Comparison of ENCODE assay signal across 8 cellular contexts in genomic region chr2:201072201-201072530, GRCh38. TPM values are rescaled to one million over a fixed set of nuclear protein-coding genes. Genes with fewer than 3 reads are reported as not detected.
DNase-seq lines count a peak whose midpoint lies in the region; ATAC-seq, FAIRE-seq and TF ChIP-seq lines count a peak whose summit lies in the region.

No MANE protein-coding gene starts in this region.

- ATAC-seq in psoas muscle, result peak in 1 of 4 donors; percentile 5

- H3K9me2 ChIP-seq in OCI-LY1 (ENCODE audit: low read depth, low read length), result no peaks in the 10 kb centered on the region

- no peaks in the 10 kb centered on the region for H3K27me3 Mint-ChIP-seq in T-helper 2 cell treated with Interferon-gamma antibody and Interleukin-4, amounts not matched to agents 5 μg/mL and 100 μg/mL, for 36 hours (ENCODE audit: low read depth)

- peak overlapping the region; percentile 81 for H3K9ac ChIP-seq in OCI-LY1 (ENCODE audit: low read length)

- no peaks in the 10 kb centered on the region for H4K20me1 ChIP-seq in OCI-LY1 (ENCODE audit: insufficient read depth, low read length)

- H3K9me3 ChIP-seq in OCI-LY1 (ENCODE audit: low read length) (no peaks in the 10 kb centered on the region), psoas muscle (no peaks in the 10 kb centered on the region)

- peak overlapping the region; percentile 89 for H3K4me3 Mint-ChIP-seq in T-helper 2 cell treated with Interferon-gamma antibody and Interleukin-4, amounts not matched to agents 5 μg/mL and 100 μg/mL, for 36 hours

- no peaks in the 10 kb centered on the region for H3K9me3 Mint-ChIP-seq in T-helper 2 cell treated with Interferon-gamma antibody and Interleukin-4, amounts not matched to agents 5 μg/mL and 100 μg/mL, for 36 hours

- H3K36me3 Mint-ChIP-seq in T-helper 2 cell treated with Interferon-gamma antibody and Interleukin-4, amounts not matched to agents 5 μg/mL and 100 μg/mL, for 36 hours (ENCODE audit: low read depth), result peaks cover 4% of the 10 kb centered on the region

- H2AFZ ChIP-seq in OCI-LY1 (ENCODE audit: low read length), result no peak overlapping the region

- H3K27ac ChIP-seq in OCI-LY1 (ENCODE audit: low read depth, low read length, poor library complexity, severe bottlenecking) (peak overlapping the region; percentile 73), psoas muscle (peak overlapping the region; percentile 95)

- no peak for FAIRE-seq in frontal cortex (lab: Jason Lieb, UNC)

- intact Hi-C loops in psoas muscle (cut with DNase I), result loop anchor here (5.0 to 10.0 kb wide), 3 partner anchors 40 to 83 kb away; partner anchors contain the start of gene CFLAR (in 1 of the 2)

- no peaks in the 10 kb centered on the region for H3K36me3 ChIP-seq in OCI-LY1 (ENCODE audit: insufficient read depth, low read length)
- no peaks in the 10 kb centered on the region for H3K36me3 ChIP-seq in psoas muscle (ENCODE audit: insufficient read depth in 1 of 2, low read depth in 1 of 2)

- peak overlapping the region; percentile 90 for H3K4me3 ChIP-seq in OCI-LY1 (ENCODE audit: low read depth, low read length, poor library complexity, severe bottlenecking)
- peak overlapping the region; percentile 93 for H3K4me3 ChIP-seq in epithelial cell of proximal tubule (ENCODE audit: low read depth, low read length)
- peak overlapping the region; percentile 92 for H3K4me3 ChIP-seq in psoas muscle

- H3K79me2 ChIP-seq in OCI-LY1 (ENCODE audit: insufficient read depth, low read length), result peaks cover 78% of the 10 kb centered on the region

- no peak for TF ChIP-seq CTCF in OCI-LY1 (IDR thresholded peaks at IDR 0.05; ENCODE audit: low read length)
- TF ChIP-seq CTCF in epithelial cell of proximal tubule (conservative IDR thresholded peaks at IDR 0.05; ENCODE audit: low read depth, low read length), result no peak
- TF ChIP-seq CTCF in psoas muscle (IDR thresholded peaks at IDR 0.05), result no peak

- no peaks in the 10 kb centered on the region for H3K27me3 ChIP-seq in OCI-LY1 (ENCODE audit: insufficient read depth, low read length)
- H3K27me3 ChIP-seq in psoas muscle (ENCODE audit: insufficient read depth in 3 of 3, low read length in 2 of 3), result no peaks in the 10 kb centered on the region

- H3F3A ChIP-seq in OCI-LY1 (ENCODE audit: insufficient read depth, low read length), result no peaks in the 10 kb centered on the region

- peak overlapping the region; percentile 89 for H3K4me2 ChIP-seq in OCI-LY1 (ENCODE audit: low read length)

- H3K4me1 Mint-ChIP-seq in T-helper 2 cell treated with Interferon-gamma antibody and Interleukin-4, amounts not matched to agents 5 μg/mL and 100 μg/mL, for 36 hours (ENCODE audit: low read depth), result peaks cover 32% of the 10 kb centered on the region

- DNase-seq in T-helper 2 cell treated with Interferon-gamma antibody and Interleukin-4, amounts not matched to agents 5 μg/mL and 100 μg/mL, for 36 hours (ENCODE audit: low spot score), result no peak
- DNase-seq in T-helper 2 cell, result no peak
- DNase-seq in epithelial cell of proximal tubule (ENCODE audit: low read depth), result no peak
- no peak for DNase-seq in psoas muscle
- DNase-seq in frontal cortex (ENCODE audit: low spot score in 2 of 2), result no peak
- no peak for DNase-seq in GF-D8 (lab: John Stamatoyannopoulos, UW)
- DNase-seq in COLO829 (ENCODE audit: low spot score), result no peak

- H3K27ac Mint-ChIP-seq in T-helper 2 cell treated with Interferon-gamma antibody and Interleukin-4, amounts not matched to agents 5 μg/mL and 100 μg/mL, for 36 hours, result peak overlapping the region; percentile 88

- WGBS in psoas muscle, 3 donors, result 2 to 3% (median 3%) methylated on average over 5 of the region's 5 CpGs

- H3K4me1 ChIP-seq in OCI-LY1 (ENCODE audit: insufficient read depth, low read length, severe bottlenecking) (peaks cover 48% of the 10 kb centered on the region), psoas muscle (peaks cover 55% of the 10 kb centered on the region)

RNA-seq across cellular contexts. Expression of gene NDUFB3, which starts 0.4 kb away (rescaled TPM):
- total RNA-seq in epithelial cell of proximal tubule (85.2 and 138 TPM in 2 replicates), psoas muscle (100 to 1,000 TPM; 188 to 271 (median 261) TPM), frontal cortex (39.1 TPM)
- polyA plus RNA-seq in psoas muscle, result 100 to 1,000 TPM; 200 to 255 (median 202) TPM

RNA-seq across cellular contexts. Expression of gene HYCC2, which starts 0.7 kb away (rescaled TPM):
- total RNA-seq in epithelial cell of proximal tubule, result 2.1 and 4.1 TPM in 2 replicates
- 1 to 10 TPM; 7.6 to 8.6 (median 8.1) TPM for total RNA-seq in psoas muscle
- 1 to 10 TPM; 1.7 to 5.2 (median 2.1) TPM for polyA plus RNA-seq in psoas muscle
- total RNA-seq in frontal cortex, result 55.0 TPM

RNA-seq across cellular contexts. Expression of gene CFLAR, which starts 43.8 kb away (rescaled TPM):
- total RNA-seq in epithelial cell of proximal tubule, result 56.2 and 103 TPM in 2 replicates
- total RNA-seq in psoas muscle, result 100 to 1,000 TPM; 180 to 358 (median 346) TPM
- 100 to 1,000 TPM in 2 of 3 donors, 10 to 100 TPM in 1; 84.7 to 340 (median 239) TPM for polyA plus RNA-seq in psoas muscle
- 26.1 TPM for total RNA-seq in frontal cortex
